In the genomic region with DNA sequence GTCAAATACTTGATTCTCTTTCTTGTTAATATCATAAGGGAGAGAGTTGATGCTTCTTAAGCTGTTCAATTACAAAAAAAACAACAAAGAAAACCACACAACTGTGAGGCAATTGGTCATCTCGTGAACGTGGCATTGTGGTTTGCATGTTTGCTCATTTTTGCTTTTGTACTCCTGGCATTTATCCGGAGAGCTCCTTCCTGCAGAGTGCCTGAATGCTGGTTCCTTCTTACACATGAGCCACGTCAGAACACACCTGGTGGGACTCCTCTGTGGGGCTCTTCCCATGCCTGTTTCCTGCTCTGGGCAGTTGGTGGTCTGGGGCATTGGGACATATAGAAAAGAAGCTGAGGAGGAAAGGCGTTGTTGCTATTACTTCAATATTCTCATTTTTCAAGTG, we compare ENCODE assay signal across 29 cellular contexts. TPM values are rescaled to one million over a fixed set of nuclear protein-coding genes. Genes with fewer than 3 reads are reported as not detected.
DNase-seq lines count a peak whose midpoint lies in the region; ATAC-seq and TF ChIP-seq lines count a peak whose summit lies in the region.
"Had no signal": no experiment of that assay in that cellular context is flagged by ENCODE, and none has a peak within 500 bp of the region (broad histone marks: within the 10 kb centered on the region; RNA-seq: fewer than 3 reads in every experiment).

No MANE protein-coding gene starts in this region.

- no CpG with 5 or more reads among the region's 5 CpGs for WGBS in mesendoderm (ENCODE audit: extremely low coverage, insufficient coverage, low lambda C conversion rate)

- H3K4me2 ChIP-seq in mesendoderm (ENCODE audit: low read length): no peak overlapping the region

- peaks cover 16% of the 10 kb centered on the region for H3K4me1 ChIP-seq in mesendoderm (ENCODE audit: control insufficient read depth, low read depth, low read length)
- H3K4me1 ChIP-seq: psoas muscle, tibial nerve had no signal

- H3K36me3 ChIP-seq in mesendoderm (ENCODE audit: control insufficient read depth, insufficient read depth, low read length): no peaks in the 10 kb centered on the region
- H3K36me3 ChIP-seq: tibial nerve had no signal

- no peak overlapping the region for H3K4me3 ChIP-seq in Jurkat, Clone E6-1 (ENCODE audit: low read length)
- H3K4me3 ChIP-seq in astrocyte of the cerebellum (ENCODE audit: low read depth, low read length): no peak overlapping the region
- H3K4me3 ChIP-seq in mesendoderm (ENCODE audit: low read length): no peak overlapping the region
- H3K4me3 ChIP-seq: K562, lung, psoas muscle, tibial nerve had no signal

- H3K9ac ChIP-seq in mesendoderm (ENCODE audit: low read length): no peak overlapping the region

- H2BK5ac ChIP-seq in mesendoderm (ENCODE audit: low read length): no peak overlapping the region

- no peak overlapping the region for H3K23ac ChIP-seq in mesendoderm (ENCODE audit: low read length)

- H3K79me2 ChIP-seq in mesendoderm (ENCODE audit: control insufficient read depth, insufficient read depth, low read length): no peaks in the 10 kb centered on the region

- DNase-seq in Jurkat, Clone E6-1 (ENCODE audit: low read depth, low spot score): peak; percentile 60
- DNase-seq in astrocyte of the cerebellum (ENCODE audit: low read depth): peak; percentile 69
- DNase-seq in mesendoderm: no peak
- DNase-seq in activated CD4-positive, alpha-beta T cell treated with anti-CD3 and anti-CD28 coated beads, Interleukin-2, amount 50 U/mL, for 48 hours: no peak
- no peak for DNase-seq in dedifferentiated amniotic fluid mesenchymal stem cell (ENCODE audit: extremely low spot score)
- DNase-seq in hippocampal formation (lab: John Stamatoyannopoulos, UW): no peak
- DNase-seq: activated CD4-positive, CD25-positive, alpha-beta regulatory T cell treated with anti-CD3 and anti-CD28 coated beads, Interleukin-2, amount 50 U/mL, for 72 hours; activated CD8-positive, alpha-beta memory T cell treated with anti-CD3 and anti-CD28 coated beads for 24 hours; activated naive CD4-positive, alpha-beta T cell treated with anti-CD3 and anti-CD28 coated beads for 36 hours; activated T-cell treated with anti-CD3 and anti-CD28 coated beads, Interleukin-2, amount 50 U/mL, for 4 hours; amygdala; CD4-positive, alpha-beta T cell; effector memory CD8-positive, alpha-beta T cell; GF-D8; GOT3; NCI-H1694; NCI-H774; OCI-M1; psoas muscle; SHP77; stimulated activated CD4-positive, alpha-beta T cell treated with anti-CD3 and anti-CD28 coated beads, Interleukin-4, amount 100 ng/mL, for 1 hour; stimulated activated naive CD4-positive, alpha-beta T cell treated with Interleukin-2 at 50 U/mL for 16 hours; SW 1271 had no signal

- peak; percentile 61 for ATAC-seq in GM19035 (IDR thresholded peaks at IDR 0.05; ENCODE audit: unreplicated experiment)
- ATAC-seq in HG02623 (IDR thresholded peaks at IDR 0.05; ENCODE audit: unreplicated experiment): no peak
- ATAC-seq: activated T-cell treated with anti-CD3 and anti-CD28 coated beads, Interleukin-2, amount 50 U/mL, for 4 hours; effector memory CD8-positive, alpha-beta T cell; esophagus mucosa; K562; psoas muscle had no signal

- H4K8ac ChIP-seq in mesendoderm (ENCODE audit: low read depth, low read length): no peak overlapping the region

- H2BK15ac ChIP-seq in mesendoderm (replicated peaks; ENCODE audit: low read depth): no peak overlapping the region

- H3K27me3 ChIP-seq in mesendoderm (ENCODE audit: insufficient read depth, low read length, poor library complexity): no peaks in the 10 kb centered on the region
- H3K27me3 ChIP-seq: tibial nerve had no signal

- no peak overlapping the region for H3K27ac ChIP-seq in mesendoderm (ENCODE audit: low read depth, low read length)
- H3K27ac ChIP-seq: psoas muscle, tibial nerve had no signal

- peak overlapping the region; percentile 74 for H4K5ac ChIP-seq in mesendoderm (ENCODE audit: low read length)

- TF ChIP-seq CTCF in astrocyte of the cerebellum (IDR thresholded peaks at IDR 0.05; ENCODE audit: low read depth, low read length, missing control alignments): no peak

- H3K18ac ChIP-seq in mesendoderm (ENCODE audit: low read length): no peak overlapping the region

- no peaks in the 10 kb centered on the region for H3K79me1 ChIP-seq in mesendoderm (ENCODE audit: low read length)

- H3K56ac ChIP-seq in mesendoderm (ENCODE audit: low read length): no peak overlapping the region

- H3K4ac ChIP-seq in mesendoderm (ENCODE audit: low read depth, low read length): no peak overlapping the region

- H2AK5ac ChIP-seq in mesendoderm (ENCODE audit: low read length): no peak overlapping the region

- in situ Hi-C loops in astrocyte of the cerebellum (cut with HindIII; ENCODE audit: low sequenced_read_pairs): loop anchor here (5.0 kb wide), 1 partner anchor 52 kb away; no protein-coding TSS in a partner anchor

- H2BK120ac ChIP-seq in mesendoderm (ENCODE audit: low read depth, low read length): no peak overlapping the region

RNA-seq across cellular contexts. Expression of a gene that starts 25.7 kb away (rescaled TPM):
- polyA plus RNA-seq in Jurkat, Clone E6-1 (2012; ENCODE audit: insufficient read depth, insufficient read length): 16.3 TPM
- polyA plus RNA-seq in mesendoderm (2013, experiment 1 of 2): 7.5 TPM
- polyA plus RNA-seq in mesendoderm (2013, experiment 2 of 2): 8.0 TPM

Comparison
In these comparisons a context has a peak if more than half of its experiments do, and no peak if none do; other contexts are left out.
1. DNase-seq: peak in Jurkat, Clone E6-1 (single experiment) and astrocyte of the cerebellum (single experiment); none in mesendoderm (single experiment), activated CD4-positive, alpha-beta T cell treated with anti-CD3 and anti-CD28 coated beads, Interleukin-2, amount 50 U/mL, for 48 hours (0 of 2), dedifferentiated amniotic fluid mesenchymal stem cell (single experiment) and hippocampal formation (0 of 2).